Comparison of ENCODE assay signal across 8 cellular contexts in genomic region chr6:89818977-89819335, GRCh38. TPM values are rescaled to one million over a fixed set of nuclear protein-coding genes. Genes with fewer than 3 reads are reported as not detected.
DNase-seq lines count a peak whose midpoint lies in the region; ATAC-seq and TF ChIP-seq lines count a peak whose summit lies in the region.

No MANE protein-coding gene starts in this region.

- H3K4me3 Mint-ChIP-seq in GM23338 (peak overlapping the region; percentile 89), glutamatergic neuron (ENCODE audit: unreplicated experiment) (peak overlapping the region; percentile 91), osteocyte (ENCODE audit: unreplicated experiment) (peak overlapping the region; percentile 90)
- H3K4me3 Mint-ChIP-seq in activated CD8-positive, alpha-beta T cell treated with anti-CD3 and anti-CD28 coated beads for 36 hours, result peak overlapping the region; percentile 86

- TF ChIP-seq CTCF in GM23338 (conservative IDR thresholded peaks at IDR 0.05; ENCODE audit: low read depth in 2 of 2) (no peak), glutamatergic neuron (IDR thresholded peaks at IDR 0.05; ENCODE audit: partially characterized antibody, unreplicated experiment) (no peak), osteocyte (IDR thresholded peaks at IDR 0.05) (no peak)
- TF ChIP-seq CTCF in activated CD8-positive, alpha-beta T cell treated with anti-CD3 and anti-CD28 coated beads for 36 hours (IDR thresholded peaks at IDR 0.05), result no peak

- DNase-seq in DMS 273 (lab: John Stamatoyannopoulos, UW; ENCODE audit: unreplicated experiment) (peak; percentile 63), DMS 273 treated with DMSO at 0.1 percent for 48 hours (lab: John Stamatoyannopoulos, UW) (no peak), GM23338 (ENCODE audit: low spot score) (peak; percentile 58), LHCN-M2 (ENCODE audit: low read depth) (peak; percentile 28), glutamatergic neuron (no peak), osteocyte (ENCODE audit: extremely low spot score, unreplicated experiment) (no peak), T1000 (lab: John Stamatoyannopoulos, UW) (no peak)
- no peak for DNase-seq in activated CD8-positive, alpha-beta T cell treated with anti-CD3 and anti-CD28 coated beads for 36 hours

- POLR2A ChIA-PET in activated CD8-positive, alpha-beta T cell treated with anti-CD3 and anti-CD28 coated beads for 36 hours (lab: Charles Lee), result interaction anchor here (0.7 to 2.6 kb wide), 10 partner anchors 7 to 574 kb away, joined by 3 to 64 read pairs (median 4); partner anchors contain the start of gene CASP8AP2

- H3K27me3 ChIP-seq in GM23338 (ENCODE audit: insufficient read depth), result no peaks in the 10 kb centered on the region

- H3K36me3 ChIP-seq in GM23338 (ENCODE audit: insufficient read depth), result no peaks in the 10 kb centered on the region

- peak overlapping the region; percentile 82 for H3K4me2 ChIP-seq in GM23338

- H3K4me1 Mint-ChIP-seq in GM23338 (peaks cover 37% of the 10 kb centered on the region), glutamatergic neuron (ENCODE audit: low read depth, unreplicated experiment) (peaks cover 4% of the 10 kb centered on the region), osteocyte (ENCODE audit: unreplicated experiment) (peaks cover 23% of the 10 kb centered on the region)
- H3K4me1 Mint-ChIP-seq in activated CD8-positive, alpha-beta T cell treated with anti-CD3 and anti-CD28 coated beads for 36 hours (ENCODE audit: low read depth), result peaks cover 34% of the 10 kb centered on the region

- peaks cover 57% of the 10 kb centered on the region for H3K79me2 ChIP-seq in GM23338 (replicated peaks; ENCODE audit: insufficient read depth)

- H3K4me3 ChIP-seq in GM23338, result peak overlapping the region; percentile 80

- intact Hi-C loops in activated CD8-positive, alpha-beta T cell treated with anti-CD3 and anti-CD28 coated beads for 36 hours (cut with micrococcal nuclease), result no loop called here

- peaks cover 8% of the 10 kb centered on the region for H3F3A ChIP-seq in GM23338 (replicated peaks; ENCODE audit: low read depth)

- H3K9me3 Mint-ChIP-seq in GM23338 (no peaks in the 10 kb centered on the region), glutamatergic neuron (ENCODE audit: unreplicated experiment) (peaks cover 3% of the 10 kb centered on the region), osteocyte (ENCODE audit: unreplicated experiment) (no peaks in the 10 kb centered on the region)
- no peaks in the 10 kb centered on the region for H3K9me3 Mint-ChIP-seq in activated CD8-positive, alpha-beta T cell treated with anti-CD3 and anti-CD28 coated beads for 36 hours

- peaks cover 29% of the 10 kb centered on the region for H4K20me1 ChIP-seq in GM23338 (replicated peaks; ENCODE audit: insufficient read depth)

- CTCF ChIA-PET in activated CD8-positive, alpha-beta T cell treated with anti-CD3 and anti-CD28 coated beads for 36 hours (lab: Charles Lee), result interaction anchor here (1.2 to 2.7 kb wide), 5 partner anchors 11 to 660 kb away, joined by 3 to 20 read pairs (median 5); partner anchors contain the start of gene CASP8AP2

- H3K36me3 Mint-ChIP-seq in GM23338 (ENCODE audit: low read depth) (peaks cover 14% of the 10 kb centered on the region), glutamatergic neuron (ENCODE audit: unreplicated experiment) (no peaks in the 10 kb centered on the region), osteocyte (ENCODE audit: unreplicated experiment) (no peaks in the 10 kb centered on the region)
- peaks cover 22% of the 10 kb centered on the region for H3K36me3 Mint-ChIP-seq in activated CD8-positive, alpha-beta T cell treated with anti-CD3 and anti-CD28 coated beads for 36 hours (ENCODE audit: low read depth)

- peak; percentile 14 for ATAC-seq in GM23338
- ATAC-seq in activated CD8-positive, alpha-beta T cell treated with anti-CD3 and anti-CD28 coated beads for 36 hours, result peak; percentile 5

- H3K27me3 Mint-ChIP-seq in GM23338 (ENCODE audit: insufficient read depth, low read depth, poor library complexity), result peaks cover 9% of the 10 kb centered on the region
- no peaks in the 10 kb centered on the region for H3K27me3 Mint-ChIP-seq in activated CD8-positive, alpha-beta T cell treated with anti-CD3 and anti-CD28 coated beads for 36 hours
- no peaks in the 10 kb centered on the region for H3K27me3 Mint-ChIP-seq in glutamatergic neuron (ENCODE audit: unreplicated experiment)
- no peaks in the 10 kb centered on the region for H3K27me3 Mint-ChIP-seq in osteocyte (ENCODE audit: unreplicated experiment)

- peak overlapping the region; percentile 97 for H3K27ac Mint-ChIP-seq in GM23338
- H3K27ac Mint-ChIP-seq in activated CD8-positive, alpha-beta T cell treated with anti-CD3 and anti-CD28 coated beads for 36 hours, result peak overlapping the region; percentile 96
- peak overlapping the region; percentile 76 for H3K27ac Mint-ChIP-seq in glutamatergic neuron (ENCODE audit: unreplicated experiment)
- H3K27ac Mint-ChIP-seq in osteocyte (ENCODE audit: unreplicated experiment), result peak overlapping the region; percentile 97

- peak overlapping the region; percentile 98 for H3K27ac ChIP-seq in GM23338 (ENCODE audit: low read depth)

- no peaks in the 10 kb centered on the region for H3K9me2 ChIP-seq in GM23338 (ENCODE audit: insufficient read depth)

- H2AFZ ChIP-seq in GM23338, result no peak overlapping the region

- peaks cover 42% of the 10 kb centered on the region for H3K4me1 ChIP-seq in GM23338 (ENCODE audit: insufficient read depth)

TF ChIP-seq in GM23338, 12 proteins besides CTCF, POLR2A, EP300 and RAD21:
- peak; percentile 42 for TF ChIP-seq JUNB (IDR thresholded peaks at IDR 0.05; ENCODE audit: unreplicated experiment)
- TF ChIP-seq ZNF114 (CRISPR knock-in tag; IDR thresholded peaks at IDR 0.05), result no peak

RNA-seq across cellular contexts. Expression of gene MDN1, which starts 0.6 kb away (rescaled TPM):
- 199 and 217 TPM in 2 replicates for total RNA-seq in GM23338 (2014; rRNA removed; shearing (Covaris generic))
- polyA plus RNA-seq in GM23338 (2016; fragmentation: Nextera tagmentation; extraction: Ambion mirVana), result 165 and 187 TPM in 2 replicates
- 13.5 and 22.0 TPM in 2 replicates for total RNA-seq in LHCN-M2 (2014; rRNA removed)
- polyA plus RNA-seq in LHCN-M2 (2012), result 5.4 TPM
- total RNA-seq in activated CD8-positive, alpha-beta T cell treated with anti-CD3 and anti-CD28 coated beads for 36 hours, result 10 to 100 TPM; 69.0 TPM
- total RNA-seq in glutamatergic neuron (ENCODE audit: unreplicated experiment), result 39.2 TPM
- 30.8 and 33.4 TPM in 2 replicates for total RNA-seq in osteocyte

RNA-seq across cellular contexts. Expression of gene CASP8AP2, which starts 10.7 kb away (rescaled TPM):
- total RNA-seq in GM23338 (2014; rRNA removed; shearing (Covaris generic)), result 22.8 and 31.3 TPM in 2 replicates
- 51.7 and 75.5 TPM in 2 replicates for polyA plus RNA-seq in GM23338 (2016; fragmentation: Nextera tagmentation; extraction: Ambion mirVana)
- total RNA-seq in LHCN-M2 (2014; rRNA removed), result 16.6 and 17.6 TPM in 2 replicates
- polyA plus RNA-seq in LHCN-M2 (2012), result 2.9 TPM
- total RNA-seq in activated CD8-positive, alpha-beta T cell treated with anti-CD3 and anti-CD28 coated beads for 36 hours, result 10 to 100 TPM; 33.3 to 33.6 TPM
- 20.3 TPM for total RNA-seq in glutamatergic neuron (ENCODE audit: unreplicated experiment)
- total RNA-seq in osteocyte, result 15.0 and 15.2 TPM in 2 replicates

Comparison
In these comparisons a context has a peak if more than half of its experiments do, and no peak if none do; other contexts are left out.
1. DNase-seq: peak in DMS 273 (single experiment), GM23338 (single experiment) and LHCN-M2 (single experiment); none in DMS 273 treated with DMSO at 0.1 percent for 48 hours (single experiment), activated CD8-positive, alpha-beta T cell treated with anti-CD3 and anti-CD28 coated beads for 36 hours (single experiment), glutamatergic neuron (single experiment), osteocyte (single experiment) and T1000 (single experiment).
2. Peak in every context shown above with its lines, with median percentiles within 50 percentile points of each other: H3K27ac Mint-ChIP-seq and H3K4me3 Mint-ChIP-seq.